10 cellular contexts compared by ENCODE assay signal in genomic region chr16:50371936-50372595, GRCh38. TPM values are rescaled to one million over a fixed set of nuclear protein-coding genes. Genes with fewer than 3 reads are reported as not detected.
DNase-seq lines count a peak whose midpoint lies in the region; ATAC-seq and TF ChIP-seq lines count a peak whose summit lies in the region.
"Had no signal": no experiment of that assay in that cellular context is flagged by ENCODE, and none has a peak within 500 bp of the region (broad histone marks: within the 10 kb centered on the region; RNA-seq: fewer than 3 reads in every experiment).

No MANE protein-coding gene starts in this region.

- no peaks in the 10 kb centered on the region for H3K36me3 ChIP-seq in OCI-LY3 (replicated peaks; ENCODE audit: low read depth, low read length)
- peaks cover under 1% of the 10 kb centered on the region for H3K36me3 ChIP-seq in neural progenitor cell

- H4K20me1 ChIP-seq in OCI-LY3 (ENCODE audit: insufficient read depth, low read length), result peaks cover 7% of the 10 kb centered on the region; the same call in 1 of the 2 replicates
- peaks cover 13% of the 10 kb centered on the region for H4K20me1 ChIP-seq in neural progenitor cell (ENCODE audit: low read depth)

- H2AFZ ChIP-seq in OCI-LY3 (ENCODE audit: low read depth, low read length), result no peak overlapping the region
- no peak overlapping the region for H2AFZ ChIP-seq in neural progenitor cell (replicated peaks)

- H3K27ac ChIP-seq in OCI-LY3 (ENCODE audit: low read length), result no peak overlapping the region
- H3K27ac ChIP-seq in neural progenitor cell, result no peak overlapping the region

- H3K27ac Mint-ChIP-seq in neural progenitor cell, result no peak overlapping the region

- ATAC-seq in HG03025 (IDR thresholded peaks at IDR 0.05; ENCODE audit: low FRiP score, unreplicated experiment), result no peak
- ATAC-seq: left colon had no signal

- peaks cover 8% of the 10 kb centered on the region for H3K27me3 Mint-ChIP-seq in neural progenitor cell (ENCODE audit: insufficient read depth, low read depth)

- no peaks in the 10 kb centered on the region for H3K9me3 ChIP-seq in OCI-LY3 (ENCODE audit: insufficient read depth, low read length)
- H3K9me3 ChIP-seq in neural progenitor cell (ENCODE audit: low read depth), result no peaks in the 10 kb centered on the region

- H3K4me1 ChIP-seq in OCI-LY3 (ENCODE audit: low read length), result peaks cover 12% of the 10 kb centered on the region
- H3K4me1 ChIP-seq in neural progenitor cell, result peaks cover 7% of the 10 kb centered on the region

- H3F3A ChIP-seq in neural progenitor cell (ENCODE audit: low read depth), result no peaks in the 10 kb centered on the region

- H3K4me1 Mint-ChIP-seq in neural progenitor cell, result peaks cover 28% of the 10 kb centered on the region

- no peaks in the 10 kb centered on the region for H3K36me3 Mint-ChIP-seq in neural progenitor cell

- peak overlapping the region; percentile 19 for H3K4me3 Mint-ChIP-seq in neural progenitor cell

- TF ChIP-seq CTCF in OCI-LY3 (IDR thresholded peaks at IDR 0.05; ENCODE audit: low read depth, low read length), result peak; percentile 27
- TF ChIP-seq CTCF in fibroblast of mammary gland (conservative IDR thresholded peaks at IDR 0.05; ENCODE audit: control insufficient read depth, insufficient read depth, low read depth, low read length), result peak; percentile 14
- TF ChIP-seq CTCF in neural progenitor cell (IDR thresholded peaks at IDR 0.05), result peak; percentile 57

- peaks cover 16% of the 10 kb centered on the region for H3K79me2 ChIP-seq in OCI-LY3 (ENCODE audit: low read length)
- H3K79me2 ChIP-seq in neural progenitor cell (ENCODE audit: low read depth), result peaks cover 15% of the 10 kb centered on the region

- no peak overlapping the region for H3K4me3 ChIP-seq in OCI-LY3 (ENCODE audit: low read length)
- H3K4me3 ChIP-seq in fibroblast of mammary gland (ENCODE audit: control insufficient read depth, low read depth, low read length), result no peak overlapping the region
- H3K4me3 ChIP-seq in neural progenitor cell, result no peak overlapping the region

- H3K27me3 ChIP-seq in OCI-LY3 (ENCODE audit: low read depth, low read length) (no peaks in the 10 kb centered on the region), neural progenitor cell (no peaks in the 10 kb centered on the region)

- H3K9ac ChIP-seq in OCI-LY3 (ENCODE audit: low read length) (no peak overlapping the region), neural progenitor cell (no peak overlapping the region)

- DNase-seq in C1 segment of cervical spinal cord (lab: John Stamatoyannopoulos, UW), result peak in 11 of 14 donors; percentile 15 to 55 (median 50)
- no peak for DNase-seq in fibroblast of mammary gland (ENCODE audit: low read depth)
- peak; percentile 66 for DNase-seq in neural progenitor cell (ENCODE audit: low spot score)
- DNase-seq in stimulated activated CD4-positive, alpha-beta T cell treated with anti-CD3 and anti-CD28 coated beads, Interleukin-4, amount 100 ng/mL, for 24 hours, result no peak
- no peak for DNase-seq in NCI-H2081 treated with DMSO at 0.1 percent for 48 hours (lab: John Stamatoyannopoulos, UW)
- no peak for DNase-seq in NCI-H1105 (lab: John Stamatoyannopoulos, UW)
- DNase-seq: activated gamma-delta T cell treated with Interleukin-2 at 50 U/mL for 16 hours, left colon had no signal

- H3K9me3 Mint-ChIP-seq in neural progenitor cell, result no peaks in the 10 kb centered on the region

- H3K4me2 ChIP-seq in OCI-LY3 (ENCODE audit: low read length), result no peak overlapping the region
- no peak overlapping the region for H3K4me2 ChIP-seq in neural progenitor cell

RNA-seq across cellular contexts. Expression of gene BRD7, which starts 3.3 kb away (rescaled TPM):
- total RNA-seq in neural progenitor cell (ENCODE audit: low replicate concordance), result 112 and 164 TPM in 2 replicates

Comparison
In these comparisons a context has a peak if more than half of its experiments do, and no peak if none do; other contexts are left out.
1. DNase-seq: peak in C1 segment of cervical spinal cord (11 of 14) and neural progenitor cell (single experiment); none in fibroblast of mammary gland (single experiment), stimulated activated CD4-positive, alpha-beta T cell treated with anti-CD3 and anti-CD28 coated beads, Interleukin-4, amount 100 ng/mL, for 24 hours (single experiment), NCI-H2081 treated with DMSO at 0.1 percent for 48 hours (single experiment) and NCI-H1105 (single experiment).
2. Peak in every context shown above with its lines, with median percentiles within 50 percentile points of each other: CTCF ChIP-seq.